Comparison of ENCODE assay signal across 8 cellular contexts in the genomic region with DNA sequence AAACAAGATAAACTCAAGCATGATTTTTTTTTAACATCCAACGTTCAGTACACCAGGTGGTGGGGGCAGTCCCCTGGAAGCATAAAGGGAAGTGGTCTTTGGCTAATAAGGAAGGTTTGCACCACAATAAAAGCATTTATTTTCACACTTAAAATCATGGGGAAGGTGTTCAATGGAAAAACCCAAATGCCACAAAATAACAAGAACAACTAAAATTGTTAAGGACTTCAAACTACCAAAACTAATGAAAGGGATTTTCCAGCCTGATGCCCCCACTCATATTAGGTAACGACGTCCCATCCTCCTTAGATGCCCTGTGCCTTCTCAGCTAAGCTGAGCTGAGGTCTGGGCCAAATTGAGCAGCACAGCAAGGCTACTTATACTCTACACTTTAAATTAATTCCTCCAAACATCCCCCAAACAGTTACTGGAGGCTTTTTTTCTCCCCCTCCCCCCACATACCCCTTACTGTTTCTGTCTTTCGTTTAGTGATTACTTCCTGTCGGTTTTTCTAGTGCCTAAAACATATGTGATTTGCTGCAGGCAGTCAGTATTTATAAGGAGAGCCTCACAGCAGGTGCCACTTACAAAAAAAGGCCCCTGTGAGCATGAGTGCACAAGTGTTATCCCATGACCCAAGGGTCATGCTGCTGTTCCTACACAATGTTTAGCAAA.
DNase-seq lines count a peak whose midpoint lies in the region; ATAC-seq and TF ChIP-seq lines count a peak whose summit lies in the region.

No MANE protein-coding gene starts in this region.

- H3K4me3 ChIP-seq in choroid plexus epithelial cell (ENCODE audit: low read depth, low read length): no peak overlapping the region

- ATAC-seq in GM18502 (IDR thresholded peaks at IDR 0.05; ENCODE audit: poor library complexity, unreplicated experiment): peak; percentile 70
- ATAC-seq in GM21619 (IDR thresholded peaks at IDR 0.05; ENCODE audit: unreplicated experiment): peak; percentile 56
- peak; percentile 39 for ATAC-seq in HG03565 (IDR thresholded peaks at IDR 0.05; ENCODE audit: unreplicated experiment)

- DNase-seq in choroid plexus epithelial cell (ENCODE audit: low read depth) (peak; percentile 3), DMS 273 treated with DMSO at 0.1 percent for 48 hours (lab: John Stamatoyannopoulos, UW) (no peak), anterior cingulate cortex (lab: John Stamatoyannopoulos, UW) (no peak), hypothalamus (lab: John Stamatoyannopoulos, UW) (no peak)
- no peak for DNase-seq in activated CD8-positive, alpha-beta memory T cell treated with anti-CD3 and anti-CD28 coated beads, Interleukin-2, amount 50 U/mL, for 4 hours

- no peak for TF ChIP-seq CTCF in choroid plexus epithelial cell (conservative IDR thresholded peaks at IDR 0.05; ENCODE audit: low read depth, low read length)
